1 cellular context compared by ENCODE assay signal in the genomic region with DNA sequence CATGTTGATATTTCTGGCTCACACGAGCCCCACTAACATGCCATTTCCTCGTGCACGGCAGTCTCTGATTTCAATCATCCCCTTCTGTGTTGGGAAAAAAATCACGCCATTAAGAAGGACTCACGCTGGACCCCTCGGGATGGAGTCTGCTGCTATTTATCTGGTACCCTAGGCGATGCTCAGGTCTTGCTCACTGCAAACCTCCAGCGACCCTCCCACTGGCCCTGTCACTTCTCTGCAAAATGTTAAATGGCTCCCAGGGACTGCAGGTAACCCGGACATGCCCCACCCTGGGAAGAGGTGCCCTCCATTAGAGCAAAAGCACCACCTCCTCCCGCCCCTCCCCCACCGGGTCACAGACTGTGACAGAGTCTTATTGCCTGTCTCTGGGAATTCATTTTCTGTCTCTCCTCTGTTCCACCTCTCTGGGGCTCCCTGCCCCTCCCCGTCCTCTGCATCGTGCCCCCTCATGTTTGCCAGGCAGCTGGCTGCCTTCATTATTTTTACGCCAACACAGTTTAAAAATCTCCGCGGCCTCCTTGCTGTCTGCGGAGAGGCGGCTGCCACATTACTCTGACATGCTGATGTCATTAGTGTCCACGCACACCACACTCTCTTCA.
TF ChIP-seq lines count a peak whose summit lies in the region.

No MANE protein-coding gene starts in this region.

TF ChIP-seq in neural cell, 6 proteins besides CTCF, POLR2A, EP300 and RAD21 (continued from another document):
- TF ChIP-seq, protein P1, sequence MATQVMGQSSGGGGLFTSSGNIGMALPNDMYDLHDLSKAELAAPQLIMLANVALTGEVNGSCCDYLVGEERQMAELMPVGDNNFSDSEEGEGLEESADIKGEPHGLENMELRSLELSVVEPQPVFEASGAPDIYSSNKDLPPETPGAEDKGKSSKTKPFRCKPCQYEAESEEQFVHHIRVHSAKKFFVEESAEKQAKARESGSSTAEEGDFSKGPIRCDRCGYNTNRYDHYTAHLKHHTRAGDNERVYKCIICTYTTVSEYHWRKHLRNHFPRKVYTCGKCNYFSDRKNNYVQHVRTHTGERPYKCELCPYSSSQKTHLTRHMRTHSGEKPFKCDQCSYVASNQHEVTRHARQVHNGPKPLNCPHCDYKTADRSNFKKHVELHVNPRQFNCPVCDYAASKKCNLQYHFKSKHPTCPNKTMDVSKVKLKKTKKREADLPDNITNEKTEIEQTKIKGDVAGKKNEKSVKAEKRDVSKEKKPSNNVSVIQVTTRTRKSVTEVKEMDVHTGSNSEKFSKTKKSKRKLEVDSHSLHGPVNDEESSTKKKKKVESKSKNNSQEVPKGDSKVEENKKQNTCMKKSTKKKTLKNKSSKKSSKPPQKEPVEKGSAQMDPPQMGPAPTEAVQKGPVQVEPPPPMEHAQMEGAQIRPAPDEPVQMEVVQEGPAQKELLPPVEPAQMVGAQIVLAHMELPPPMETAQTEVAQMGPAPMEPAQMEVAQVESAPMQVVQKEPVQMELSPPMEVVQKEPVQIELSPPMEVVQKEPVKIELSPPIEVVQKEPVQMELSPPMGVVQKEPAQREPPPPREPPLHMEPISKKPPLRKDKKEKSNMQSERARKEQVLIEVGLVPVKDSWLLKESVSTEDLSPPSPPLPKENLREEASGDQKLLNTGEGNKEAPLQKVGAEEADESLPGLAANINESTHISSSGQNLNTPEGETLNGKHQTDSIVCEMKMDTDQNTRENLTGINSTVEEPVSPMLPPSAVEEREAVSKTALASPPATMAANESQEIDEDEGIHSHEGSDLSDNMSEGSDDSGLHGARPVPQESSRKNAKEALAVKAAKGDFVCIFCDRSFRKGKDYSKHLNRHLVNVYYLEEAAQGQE (IDR thresholded peaks at IDR 0.05; ENCODE audit: borderline replicate concordance): no peak
- no peak for TF ChIP-seq TAF1 (IDR thresholded peaks at IDR 0.05; ENCODE audit: low read depth)
